In the genomic region with DNA sequence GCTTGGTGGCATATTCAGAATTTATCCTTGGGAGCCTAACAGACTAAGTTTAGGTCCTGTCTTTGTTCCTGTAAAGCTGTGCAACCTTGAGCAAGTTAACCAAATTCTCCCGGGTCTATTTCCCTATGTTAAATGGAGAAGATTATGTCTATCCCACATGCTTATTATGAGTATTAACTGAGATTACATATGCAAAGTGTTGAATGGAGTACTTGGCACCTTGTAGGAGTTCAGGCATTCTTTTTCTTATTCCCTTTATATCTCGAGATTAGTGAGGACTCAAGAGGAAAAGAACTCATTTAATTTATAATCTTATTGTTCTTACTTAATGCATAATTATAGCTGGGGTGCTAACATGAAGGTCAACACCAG, we compare ENCODE assay signal across 28 cellular contexts.
"Had no signal": no experiment of that assay in that cellular context is flagged by ENCODE, and none has a peak within 500 bp of the region (broad histone marks: within the 10 kb centered on the region; RNA-seq: fewer than 3 reads in every experiment).

No MANE protein-coding gene starts in this region.

- H3K27ac ChIP-seq: coronary artery, esophagus muscularis mucosa, gastrocnemius medialis, left ventricle myocardium inferior, parathyroid adenoma, psoas muscle, spleen, tibial artery, upper lobe of left lung, vagina had no signal

- H3K4me3 Mint-ChIP-seq: immature natural killer cell; naive B cell; neural crest cell; stimulated activated naive B cell treated with anti-CD40 and anti-IgM and Interleukin-4, amounts not matched to agents 10 μg/mL and 1 μg/mL and 100 μg/mL, for 72 hours; stimulated activated naive CD8-positive, alpha-beta T cell treated with anti-CD3 and anti-CD28 coated beads, Interleukin-15, amount 100 ng/mL, for 72 hours had no signal

- H3K27me3 ChIP-seq: cardiac muscle cell, esophagus muscularis mucosa, gastrocnemius medialis, spleen, tibial artery, upper lobe of left lung, vagina had no signal

- H2AFZ ChIP-seq: parathyroid adenoma had no signal

- ATAC-seq: sciatic nerve; stimulated activated naive B cell treated with anti-CD40 and anti-IgM and Interleukin-4, amounts not matched to agents 10 μg/mL and 1 μg/mL and 100 μg/mL, for 72 hours; stimulated activated naive CD8-positive, alpha-beta T cell treated with anti-CD3 and anti-CD28 coated beads, Interleukin-15, amount 100 ng/mL, for 72 hours had no signal

- H3K9me3 ChIP-seq: esophagus muscularis mucosa, gastrocnemius medialis, left ventricle myocardium inferior, psoas muscle, spleen, tibial artery, upper lobe of left lung, vagina had no signal

- DNase-seq: effector CD8-positive, alpha-beta T cell; gastrocnemius medialis; glutamatergic neuron; immature natural killer cell; left cardiac atrium; left ventricle myocardium inferior; mesendoderm; naive B cell; occipital lobe; psoas muscle; retina; spleen; stimulated activated CD4-positive, alpha-beta T cell treated with anti-CD3 and anti-CD28 coated beads, Interleukin-2, amount 100 ng/mL, for 24 hours; stimulated activated CD4-positive, alpha-beta T cell treated with anti-CD3 and anti-CD28 coated beads, Interleukin-4, amount 100 ng/mL, for 4 hours; stimulated activated naive B cell treated with anti-CD40 and anti-IgM and Interleukin-4, amounts not matched to agents 10 μg/mL and 1 μg/mL and 100 μg/mL, for 72 hours; stimulated activated naive CD8-positive, alpha-beta T cell treated with anti-CD3 and anti-CD28 coated beads, Interleukin-15, amount 100 ng/mL, for 72 hours; tibial artery had no signal

- H3K9ac ChIP-seq: parathyroid adenoma had no signal

- H3K4me3 ChIP-seq: cardiac muscle cell, esophagus muscularis mucosa, gastrocnemius medialis, left ventricle myocardium inferior, lung, psoas muscle, spleen, upper lobe of left lung, vagina had no signal

- H3K9me3 Mint-ChIP-seq: immature natural killer cell; naive B cell; neural crest cell; stimulated activated naive B cell treated with anti-CD40 and anti-IgM and Interleukin-4, amounts not matched to agents 10 μg/mL and 1 μg/mL and 100 μg/mL, for 72 hours had no signal

- FAIRE-seq: endometrium, keratinocyte had no signal

- H3K36me3 Mint-ChIP-seq: immature natural killer cell; naive B cell; stimulated activated naive B cell treated with anti-CD40 and anti-IgM and Interleukin-4, amounts not matched to agents 10 μg/mL and 1 μg/mL and 100 μg/mL, for 72 hours had no signal

- H3K4me1 ChIP-seq: upper lobe of left lung had no signal

- H3K36me3 ChIP-seq: cardiac muscle cell, esophagus muscularis mucosa, gastrocnemius medialis, left ventricle myocardium inferior, spleen, tibial artery, upper lobe of left lung, vagina had no signal

- H3K27ac Mint-ChIP-seq: immature natural killer cell; naive B cell; stimulated activated naive B cell treated with anti-CD40 and anti-IgM and Interleukin-4, amounts not matched to agents 10 μg/mL and 1 μg/mL and 100 μg/mL, for 72 hours; stimulated activated naive CD8-positive, alpha-beta T cell treated with anti-CD3 and anti-CD28 coated beads, Interleukin-15, amount 100 ng/mL, for 72 hours had no signal

- H3K4me1 Mint-ChIP-seq: immature natural killer cell; naive B cell; stimulated activated naive B cell treated with anti-CD40 and anti-IgM and Interleukin-4, amounts not matched to agents 10 μg/mL and 1 μg/mL and 100 μg/mL, for 72 hours; stimulated activated naive CD8-positive, alpha-beta T cell treated with anti-CD3 and anti-CD28 coated beads, Interleukin-15, amount 100 ng/mL, for 72 hours had no signal
